Comparison of ENCODE assay signal across 8 cellular contexts in genomic region chr13:105139380-105140285, GRCh38.
A peak's percentile ranks its signal among the peaks of the same experiment; 100 is the strongest.
DNase-seq lines count a peak whose midpoint lies in the region; ATAC-seq and TF ChIP-seq lines count a peak whose summit lies in the region.

No MANE protein-coding gene starts in this region.

- H3K27me3 ChIP-seq in duodenal mucosa (ENCODE audit: control insufficient read depth in 1 of 2, insufficient read depth in 2 of 2, low read length in 2 of 2) (no peaks in the 10 kb centered on the region), thymus (ENCODE audit: control insufficient read depth, insufficient read depth) (no peaks in the 10 kb centered on the region)

- 8% methylated on average over 20 of the region's 20 CpGs for WGBS in thymus

- peak overlapping the region; percentile 7 to 28 for H3K9ac ChIP-seq in duodenal mucosa (ENCODE audit: low read depth in 1 of 2, low read length in 2 of 2)

- H3K36me3 ChIP-seq in duodenal mucosa (ENCODE audit: control insufficient read depth in 1 of 2, insufficient read depth in 2 of 2, low read length in 2 of 2) (no peaks in the 10 kb centered on the region), thymus (ENCODE audit: control insufficient read depth, insufficient read depth) (no peaks in the 10 kb centered on the region)

- H3K27ac ChIP-seq in duodenal mucosa (ENCODE audit: low read depth, low read length) (peak overlapping the region; percentile 25), thymus (ENCODE audit: low read depth) (peak overlapping the region; percentile 93)

- peak overlapping the region; percentile 68 to 69 for H3K4me3 ChIP-seq in duodenal mucosa (ENCODE audit: low read depth in 1 of 2, low read length in 2 of 2)
- H3K4me3 ChIP-seq in thymus (ENCODE audit: low read length): peak overlapping the region; percentile 74

- no peak for TF ChIP-seq CTCF in omental fat pad (IDR thresholded peaks at IDR 0.05)

- H3K4me1 ChIP-seq in duodenal mucosa (ENCODE audit: control insufficient read depth in 1 of 2, insufficient read depth in 2 of 2, low read length in 2 of 2) (no peaks in the 10 kb centered on the region), thymus (ENCODE audit: control insufficient read depth, insufficient read depth, low read length) (peaks cover 24% of the 10 kb centered on the region)

- peak; percentile 2 for DNase-seq in NCI-H2029 (lab: John Stamatoyannopoulos, UW)
- DNase-seq in activated CD4-positive, alpha-beta T cell treated with anti-CD3 and anti-CD28 coated beads for 24 hours (ENCODE audit: low read depth in 2 of 2): peak; percentile 31 to 39
- DNase-seq in omental fat pad (ENCODE audit: low spot score): no peak
- no peak for DNase-seq in glomerular visceral epithelial cell (ENCODE audit: extremely low spot score)

- H3K9me3 ChIP-seq in duodenal mucosa (ENCODE audit: control insufficient read depth in 1 of 2, low read length in 2 of 2): no peaks in the 10 kb centered on the region
- H3K9me3 ChIP-seq in thymus (ENCODE audit: control insufficient read depth): no peaks in the 10 kb centered on the region

- peak; percentile 94 for ATAC-seq in GM18511 (IDR thresholded peaks at IDR 0.05; ENCODE audit: unreplicated experiment)
- peak; percentile 91 for ATAC-seq in HG02852 (IDR thresholded peaks at IDR 0.05; ENCODE audit: unreplicated experiment)
- ATAC-seq in omental fat pad (ENCODE audit: low FRiP score): peak; percentile 73

Comparison
In these comparisons a context has a peak if more than half of its experiments do, and no peak if none do; other contexts are left out.
1. DNase-seq: peak in NCI-H2029 (single experiment) and activated CD4-positive, alpha-beta T cell treated with anti-CD3 and anti-CD28 coated beads for 24 hours (2 of 2); none in omental fat pad (single experiment) and glomerular visceral epithelial cell (single experiment).
2. Peak in every context shown above with its lines, with median percentiles within 50 percentile points of each other: ATAC-seq.